9 cellular contexts compared by ENCODE assay signal in the genomic region with DNA sequence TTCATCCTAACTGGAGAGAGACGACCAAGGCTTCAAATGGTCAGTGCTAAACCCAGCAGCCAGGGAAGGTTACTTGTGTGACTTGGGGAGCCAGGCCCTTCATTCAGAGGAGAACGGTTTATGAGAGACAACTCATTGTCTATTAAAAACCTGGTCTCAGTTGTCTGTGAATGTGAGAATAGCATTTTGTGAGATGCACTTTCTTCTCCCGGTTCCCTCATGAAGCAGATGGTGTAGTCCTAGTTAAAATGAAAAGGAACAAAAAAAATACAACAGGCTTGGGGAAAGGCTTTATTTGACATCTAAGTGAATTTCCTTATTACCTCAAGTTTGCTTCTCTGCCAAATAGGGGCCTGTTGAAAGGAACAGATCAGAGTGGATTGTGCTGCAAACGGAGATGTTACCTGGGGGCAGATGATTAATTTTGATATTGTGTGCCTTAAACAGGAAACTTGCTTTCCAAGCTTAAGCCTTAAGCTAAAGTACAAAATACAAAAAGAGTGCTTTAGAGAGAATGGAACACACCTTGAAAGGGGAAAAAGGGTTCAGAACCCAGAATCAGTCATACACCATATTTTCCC.
DNase-seq lines count a peak whose midpoint lies in the region; ATAC-seq and TF ChIP-seq lines count a peak whose summit lies in the region.
"Had no signal": no experiment of that assay in that cellular context is flagged by ENCODE, and none has a peak within 500 bp of the region (broad histone marks: within the 10 kb centered on the region; RNA-seq: fewer than 3 reads in every experiment).

No MANE protein-coding gene starts in this region.

- DNase-seq in GM13977 (ENCODE audit: low spot score), result peak; percentile 48
- DNase-seq in epithelial cell of esophagus (ENCODE audit: low read depth), result peak; percentile 80
- DNase-seq in DMS79 (lab: John Stamatoyannopoulos, UW), result no peak
- DNase-seq in ascending aorta (ENCODE audit: low spot score in 2 of 2), result no peak
- no peak for DNase-seq in substantia nigra (lab: John Stamatoyannopoulos, UW)
- DNase-seq in activated effector memory CD4-positive, alpha-beta T cell treated with anti-CD3 and anti-CD28 coated beads, Interleukin-2, amount 50 U/mL, for 16 hours, result no peak
- DNase-seq: activated CD4-positive, alpha-beta T cell treated with anti-CD3 and anti-CD28 coated beads, Interleukin-2, amount 50 U/mL, for 4 hours had no signal

- in situ Hi-C loops in GM13977 (cut with MboI; ENCODE audit: low pct_unique_long_range_greater_than_20kb, low sequenced_read_pairs, unreplicated experiment), result no loop called here

- intact Hi-C loops in ascending aorta (cut with DNase I), result no loop called here

- ATAC-seq in GM19468 (IDR thresholded peaks at IDR 0.05; ENCODE audit: extremely low read depth, unreplicated experiment) (peak; percentile 33), HG03342 (IDR thresholded peaks at IDR 0.05; ENCODE audit: unreplicated experiment) (peak; percentile 25)

- TF ChIP-seq CTCF in GM13977 (IDR thresholded peaks at IDR 0.05; ENCODE audit: extremely low read depth, insufficient read depth, missing control alignments) (no peak), epithelial cell of esophagus (IDR thresholded peaks at IDR 0.05; ENCODE audit: insufficient read depth, low read depth, low read length, missing control alignments) (no peak), ascending aorta (IDR thresholded peaks at IDR 0.05) (no peak)

- no peaks in the 10 kb centered on the region for H3K9me3 ChIP-seq in ascending aorta

- H3K27ac ChIP-seq in ascending aorta, result peak overlapping the region in 1 of 2 donors; percentile 20
- H3K27ac ChIP-seq in substantia nigra (ENCODE audit: low read depth, low read length, poor library complexity, severe bottlenecking), result no peak overlapping the region

- H3K36me3 ChIP-seq in ascending aorta, result peaks cover 10 to 20% of the 10 kb centered on the region in 2 donors

- no peaks in the 10 kb centered on the region for H3K27me3 ChIP-seq in ascending aorta

- no peak overlapping the region for H3K4me3 ChIP-seq in epithelial cell of esophagus (ENCODE audit: low read length)
- no peak overlapping the region for H3K4me3 ChIP-seq in ascending aorta

- peaks cover 0 to 17% of the 10 kb centered on the region in 2 donors for H3K4me1 ChIP-seq in ascending aorta

Comparison
In these comparisons a context has a peak if more than half of its experiments do, and no peak if none do; other contexts are left out.
1. DNase-seq: peak in GM13977 (single experiment) and epithelial cell of esophagus (single experiment); none in DMS79 (single experiment), ascending aorta (0 of 2), substantia nigra (0 of 49) and activated effector memory CD4-positive, alpha-beta T cell treated with anti-CD3 and anti-CD28 coated beads, Interleukin-2, amount 50 U/mL, for 16 hours (single experiment).